ENCODE assay signal across 32 cellular contexts in the genomic region with DNA sequence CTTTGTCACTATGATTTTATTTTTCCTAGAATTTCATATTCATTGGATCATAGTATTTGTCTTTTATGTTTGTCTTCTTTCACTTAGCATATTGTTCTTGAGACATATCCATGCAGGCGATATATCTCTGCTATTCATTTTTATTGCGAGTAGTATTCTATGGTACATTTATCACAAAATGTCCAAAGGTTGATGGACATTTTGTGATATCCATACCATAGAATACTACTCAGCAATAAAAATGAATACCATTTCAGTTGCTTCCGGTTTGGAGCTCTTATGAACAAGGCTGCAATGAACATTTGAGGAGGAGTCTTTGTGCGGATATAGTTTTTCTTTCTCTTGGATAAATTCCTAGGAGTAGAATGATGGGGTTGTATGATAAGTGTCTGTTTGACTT. TPM values are rescaled to one million over a fixed set of nuclear protein-coding genes. Genes with fewer than 3 reads are reported as not detected.
"Had no signal": no experiment of that assay in that cellular context is flagged by ENCODE, and none has a peak within 500 bp of the region (broad histone marks: within the 10 kb centered on the region; RNA-seq: fewer than 3 reads in every experiment).

No MANE protein-coding gene starts in this region.

- H3K4me1 Mint-ChIP-seq: natural killer cell; nephron; neural progenitor cell; stimulated activated memory B cell treated with anti-CD40 and anti-IgM and Interleukin-4, amounts not matched to agents 10 μg/mL and 1 μg/mL and 100 μg/mL, for 72 hours; stimulated activated naive CD8-positive, alpha-beta T cell treated with anti-CD3 and anti-CD28 coated beads, Interleukin-15, amount 100 ng/mL, for 72 hours had no signal

- H3K4me1 ChIP-seq: neural progenitor cell, parathyroid adenoma, psoas muscle, right lobe of liver, sigmoid colon, spleen, suprapubic skin, testis, tibial artery, transverse colon, upper lobe of right lung, uterus had no signal

- H3K27me3 ChIP-seq: neural progenitor cell, ovary, right lobe of liver, sigmoid colon, testis, tibial artery, transverse colon, uterus had no signal

- H3K27me3 Mint-ChIP-seq: progenitor cell of endocrine pancreas had no signal

- ATAC-seq: natural killer cell; psoas muscle; right cardiac atrium; right lobe of liver; stimulated activated memory B cell treated with anti-CD40 and anti-IgM and Interleukin-4, amounts not matched to agents 10 μg/mL and 1 μg/mL and 100 μg/mL, for 72 hours; stimulated activated naive CD8-positive, alpha-beta T cell treated with anti-CD3 and anti-CD28 coated beads, Interleukin-15, amount 100 ng/mL, for 72 hours; stimulated activated naive CD8-positive, alpha-beta T cell treated with anti-CD3 and anti-CD28 coated beads, Interleukin-15, Interleukin-2, amounts not matched to agents 100 U/mL and 50 U/mL, for 24 hours; upper lobe of right lung had no signal

- DNase-seq: natural killer cell; occipital lobe; ovary; posterior cingulate gyrus; psoas muscle; right cardiac atrium; right lobe of liver; sigmoid colon; spleen; stimulated activated CD4-positive, alpha-beta T cell treated with anti-CD3 and anti-CD28 coated beads, Interleukin-12 subunit alpha, Interleukin-12 subunit beta, amount 100 ng/mL, for 4 hours; stimulated activated CD4-positive, alpha-beta T cell treated with anti-CD3 and anti-CD28 coated beads, Interleukin-1b, Interleukin-23, amount 100 ng/mL, for 48 hours; stimulated activated CD4-positive, alpha-beta T cell treated with anti-CD3 and anti-CD28 coated beads, Interleukin-4, amount 100 ng/mL, for 1 hour; stimulated activated CD4-positive, alpha-beta T cell treated with anti-CD3 and anti-CD28 coated beads, Interleukin-4, amount 100 ng/mL, for 4 hours; stimulated activated CD8-positive, alpha-beta memory T cell treated with anti-CD3 and anti-CD28 coated beads, Interleukin-4, amount 100 ng/mL, for 48 hours; stimulated activated naive CD4-positive, alpha-beta T cell; stimulated activated naive CD8-positive, alpha-beta T cell treated with anti-CD3 and anti-CD28 coated beads, Interleukin-15, amount 100 ng/mL, for 72 hours; stimulated activated naive CD8-positive, alpha-beta T cell treated with anti-CD3 and anti-CD28 coated beads, Interleukin-15, Interleukin-2, amounts not matched to agents 100 U/mL and 50 U/mL, for 24 hours; substantia nigra; testis; tibial artery; transverse colon; upper lobe of right lung; uterus had no signal

- H3K9me3 ChIP-seq: right lobe of liver, suprapubic skin, testis, tibial artery, transverse colon, uterus had no signal

- H3K79me2 ChIP-seq: parathyroid adenoma had no signal

- H3K4me2 ChIP-seq: neural progenitor cell, smooth muscle cell had no signal

- H3K36me3 ChIP-seq: neural progenitor cell, ovary, right lobe of liver, sigmoid colon, spleen, suprapubic skin, tibial artery, transverse colon, upper lobe of right lung, uterus had no signal

- H3K36me3 Mint-ChIP-seq: neural progenitor cell; stimulated activated memory B cell treated with anti-CD40 and anti-IgM and Interleukin-4, amounts not matched to agents 10 μg/mL and 1 μg/mL and 100 μg/mL, for 72 hours; type B pancreatic cell had no signal

- H2AFZ ChIP-seq: neural progenitor cell, parathyroid adenoma had no signal

- H3K4me3 ChIP-seq: neural progenitor cell, ovary, psoas muscle, right lobe of liver, sigmoid colon, smooth muscle cell, spleen, suprapubic skin, testis, tibial artery, transverse colon, upper lobe of right lung, uterus had no signal

- H3K27ac Mint-ChIP-seq: natural killer cell; nephron; neural progenitor cell; progenitor cell of endocrine pancreas; stimulated activated memory B cell treated with anti-CD40 and anti-IgM and Interleukin-4, amounts not matched to agents 10 μg/mL and 1 μg/mL and 100 μg/mL, for 72 hours; stimulated activated naive CD8-positive, alpha-beta T cell treated with anti-CD3 and anti-CD28 coated beads, Interleukin-15, amount 100 ng/mL, for 72 hours; type B pancreatic cell had no signal

- H3K4me3 Mint-ChIP-seq: natural killer cell; nephron; neural progenitor cell; stimulated activated memory B cell treated with anti-CD40 and anti-IgM and Interleukin-4, amounts not matched to agents 10 μg/mL and 1 μg/mL and 100 μg/mL, for 72 hours; stimulated activated naive CD8-positive, alpha-beta T cell treated with anti-CD3 and anti-CD28 coated beads, Interleukin-15, amount 100 ng/mL, for 72 hours; type B pancreatic cell had no signal

- H3K27ac ChIP-seq: neural progenitor cell, ovary, parathyroid adenoma, psoas muscle, right lobe of liver, sigmoid colon, spleen, suprapubic skin, testis, tibial artery, upper lobe of right lung, uterus had no signal

RNA-seq across cellular contexts. Expression of gene EYA2, which starts 28.8 kb away (rescaled TPM):
- total RNA-seq: renal cortical epithelial cell had no signal
